8 cellular contexts compared by ENCODE assay signal in genomic region chr6:29941476-29941875, GRCh38. TPM values are rescaled to one million over a fixed set of nuclear protein-coding genes. Genes with fewer than 3 reads are reported as not detected.
DNase-seq lines count a peak whose midpoint lies in the region; ATAC-seq and TF ChIP-seq lines count a peak whose summit lies in the region.

No MANE protein-coding gene starts in this region.

- peaks cover 58% of the 10 kb centered on the region for H3K4me1 Mint-ChIP-seq in CD14-positive monocyte
- H3K4me1 Mint-ChIP-seq in central memory CD8-positive, alpha-beta T cell = peaks cover 40% of the 10 kb centered on the region
- H3K4me1 Mint-ChIP-seq in nephron = peaks cover 22% of the 10 kb centered on the region

- no peak for ATAC-seq in central memory CD8-positive, alpha-beta T cell (replicated peaks; ENCODE audit: extremely low read depth, poor library complexity, severe bottlenecking)
- ATAC-seq in GM18858 (IDR thresholded peaks at IDR 0.05; ENCODE audit: unreplicated experiment) (no peak), GM21526 (IDR thresholded peaks at IDR 0.05; ENCODE audit: low FRiP score, unreplicated experiment) (no peak)

- peak overlapping the region; percentile 100 for H3K27ac Mint-ChIP-seq in CD14-positive monocyte
- H3K27ac Mint-ChIP-seq in central memory CD8-positive, alpha-beta T cell (ENCODE audit: low read depth) = peak overlapping the region; percentile 100
- H3K27ac Mint-ChIP-seq in nephron = peak overlapping the region; percentile 66 to 91 (median 70)

- DNase-seq in CD14-positive monocyte (ENCODE audit: low spot score) = no peak
- peak; percentile 39 for DNase-seq in M059J (ENCODE audit: low read depth)
- DNase-seq in central memory CD8-positive, alpha-beta T cell (ENCODE audit: low spot score in 2 of 2) = no peak
- no peak for DNase-seq in NCI-H1930 (lab: John Stamatoyannopoulos, UW)
- no peak for DNase-seq in ecto neural progenitor cell (ENCODE audit: low spot score)

- H3K9me3 Mint-ChIP-seq in CD14-positive monocyte (peaks cover 0 to 5% (median under 1%) of the 10 kb centered on the region in 7 donors), nephron (no peaks in the 10 kb centered on the region)
- no peaks in the 10 kb centered on the region for H3K9me3 Mint-ChIP-seq in central memory CD8-positive, alpha-beta T cell

- H3K27me3 Mint-ChIP-seq in CD14-positive monocyte (ENCODE audit: low read depth in 3 of 3) = peaks cover 0 to 5% (median 5%) of the 10 kb centered on the region in 3 donors
- no peaks in the 10 kb centered on the region for H3K27me3 Mint-ChIP-seq in central memory CD8-positive, alpha-beta T cell
- H3K27me3 Mint-ChIP-seq in nephron (ENCODE audit: low read depth) = peaks cover 21% of the 10 kb centered on the region

- intact Hi-C loops in CD14-positive monocyte (cut with micrococcal nuclease) = loop anchor here in 1 of 2 donors (2.0 to 10.0 kb wide), 2 partner anchors 15 to 217 kb away; partner anchors contain the start of gene HLA-F

- H3K36me3 Mint-ChIP-seq in CD14-positive monocyte = peaks cover 33 to 34% of the 10 kb centered on the region in 2 donors
- H3K36me3 Mint-ChIP-seq in central memory CD8-positive, alpha-beta T cell (ENCODE audit: insufficient read depth) = peaks cover 53% of the 10 kb centered on the region
- peaks cover 22% of the 10 kb centered on the region for H3K36me3 Mint-ChIP-seq in nephron (ENCODE audit: low read depth)

- TF ChIP-seq CTCF in CD14-positive monocyte (IDR thresholded peaks at IDR 0.05) = no peak
- TF ChIP-seq CTCF in nephron (IDR thresholded peaks at IDR 0.05; ENCODE audit: unreplicated experiment in 3 of 3) = no peak

- H3K4me3 Mint-ChIP-seq in CD14-positive monocyte (peak overlapping the region; percentile 89 to 97), nephron (peak overlapping the region; percentile 89 to 95 (median 95))
- peak overlapping the region; percentile 95 for H3K4me3 Mint-ChIP-seq in central memory CD8-positive, alpha-beta T cell

RNA-seq across cellular contexts. Expression of gene HLA-A, which starts 0.9 kb away (rescaled TPM):
- 1,000 to 10,000 TPM; 1,518 to 2,788 TPM for polyA plus RNA-seq in CD14-positive monocyte
- total RNA-seq in M059J (2014; rRNA removed; shearing (Covaris generic)) = 1,733 and 2,135 TPM in 2 replicates
